16 cellular contexts compared by ENCODE assay signal in genomic region chr14:100281286-100282082, GRCh38. TPM values are rescaled to one million over a fixed set of nuclear protein-coding genes. Genes with fewer than 3 reads are reported as not detected.
A peak's percentile ranks its signal among the peaks of the same experiment; 100 is the strongest.
DNase-seq lines count a peak whose midpoint lies in the region; ATAC-seq and TF ChIP-seq lines count a peak whose summit lies in the region.
"Had no signal": no experiment of that assay in that cellular context is flagged by ENCODE, and none has a peak within 500 bp of the region (broad histone marks: within the 10 kb centered on the region; RNA-seq: fewer than 3 reads in every experiment).

No MANE protein-coding gene starts in this region.

- TF ChIP-seq CTCF in GM23338 (conservative IDR thresholded peaks at IDR 0.05; ENCODE audit: low read depth in 2 of 2) = peak in 1 of 2 experiments; percentile 19; a peak in 1 of 4 replicates
- no peak for TF ChIP-seq CTCF in Panc1 (IDR thresholded peaks at IDR 0.05)
- TF ChIP-seq CTCF in progenitor cell of endocrine pancreas (IDR thresholded peaks at IDR 0.05; ENCODE audit: unreplicated experiment) = no peak

- H3K27ac ChIP-seq in GM23338 (ENCODE audit: low read depth) = peak overlapping the region; percentile 74; the same call in 1 of the 2 replicates
- 0 out of 2 replicates have a peak overlapping the region, but pooled peaks have one; percentile 12 for H3K27ac ChIP-seq in Panc1 (ENCODE audit: low read length)
- peak overlapping the region; percentile 4 for H3K27ac ChIP-seq in epithelial cell of prostate
- H3K27ac ChIP-seq: SJCRH30 had no signal

- CTCF ChIA-PET in Panc1 (lab: Charles Lee) = interaction anchor here (0.6 to 0.7 kb wide), 2 partner anchors 89 to 235 kb away, joined by 3 to 4 read pairs; no protein-coding TSS in a partner anchor

- BruUV-seq in Panc1 (replicated peaks; lab: Mats Ljungman, UMichigan) = no TSS peak

- H3K9me2 ChIP-seq in GM23338 (ENCODE audit: insufficient read depth) = no peaks in the 10 kb centered on the region

- no peak overlapping the region for H3K4me3 Mint-ChIP-seq in GM23338
- no peak overlapping the region for H3K4me3 Mint-ChIP-seq in progenitor cell of endocrine pancreas (ENCODE audit: low read depth)
- H3K4me3 Mint-ChIP-seq: activated naive CD4-positive, alpha-beta T cell treated with anti-CD3 and anti-CD28 coated beads, Interleukin-2, amount 10 ng/mL, durations not matched to agents 7 days and 5 days; CD8-positive, alpha-beta T cell; natural killer cell had no signal

- H3K36me3 ChIP-seq in GM23338 (ENCODE audit: insufficient read depth) (peaks cover 5% of the 10 kb centered on the region), Panc1 (ENCODE audit: control insufficient read depth, insufficient read depth, low read length) (no peaks in the 10 kb centered on the region; the same call in 1 of the 2 replicates)

- H3K4me3 ChIP-seq in GM23338 (no peak overlapping the region), Panc1 (ENCODE audit: low read depth in 2 of 2, low read length in 2 of 2) (no peak overlapping the region)
- H3K4me3 ChIP-seq: SJCRH30 had no signal

- H3K27me3 Mint-ChIP-seq in GM23338 (ENCODE audit: insufficient read depth, low read depth, poor library complexity) (peaks cover 18% of the 10 kb centered on the region), progenitor cell of endocrine pancreas (no peaks in the 10 kb centered on the region)
- H3K27me3 Mint-ChIP-seq: activated naive CD4-positive, alpha-beta T cell treated with anti-CD3 and anti-CD28 coated beads, Interleukin-2, amount 10 ng/mL, durations not matched to agents 7 days and 5 days had no signal

- no peaks in the 10 kb centered on the region for H3K9me3 ChIP-seq in Panc1 (ENCODE audit: control insufficient read depth, insufficient read depth, low read depth, low read length)
- H3K9me3 ChIP-seq: SJCRH30 had no signal

- H3K4me1 ChIP-seq in GM23338 (ENCODE audit: insufficient read depth) (peaks cover 35% of the 10 kb centered on the region), Panc1 (ENCODE audit: control insufficient read depth, insufficient read depth, low read length) (peaks cover 45% of the 10 kb centered on the region)

- H3K4me2 ChIP-seq in GM23338 = no peak overlapping the region

- in situ Hi-C loops in Panc1 (cut with HindIII; ENCODE audit: low pct_unique_long_range_greater_than_20kb, low sequenced_read_pairs) = no loop called here

- H3K9me3 Mint-ChIP-seq in GM23338 (no peaks in the 10 kb centered on the region), progenitor cell of endocrine pancreas (ENCODE audit: low read depth) (no peaks in the 10 kb centered on the region)
- H3K9me3 Mint-ChIP-seq: activated naive CD4-positive, alpha-beta T cell treated with anti-CD3 and anti-CD28 coated beads, Interleukin-2, amount 10 ng/mL, durations not matched to agents 7 days and 5 days; CD8-positive, alpha-beta T cell; natural killer cell had no signal

- H3F3A ChIP-seq in GM23338 (replicated peaks; ENCODE audit: low read depth) = peaks cover 33% of the 10 kb centered on the region; the same call in 1 of the 2 replicates

- ATAC-seq in GM23338 (peak; percentile 5), Panc1 (no peak), HG03432 (IDR thresholded peaks at IDR 0.05; ENCODE audit: unreplicated experiment) (no peak), HG03439 (IDR thresholded peaks at IDR 0.05; ENCODE audit: unreplicated experiment) (no peak)
- ATAC-seq: CD8-positive, alpha-beta T cell; natural killer cell had no signal

- H4K20me1 ChIP-seq in GM23338 (replicated peaks; ENCODE audit: insufficient read depth) = peaks cover 35% of the 10 kb centered on the region

- POLR2A ChIA-PET in Panc1 (lab: Charles Lee) = no interaction called here

- H2AFZ ChIP-seq in GM23338 = no peak overlapping the region

- H3K4me1 Mint-ChIP-seq in GM23338 = peaks cover 45% of the 10 kb centered on the region
- peaks cover 27% of the 10 kb centered on the region for H3K4me1 Mint-ChIP-seq in progenitor cell of endocrine pancreas (ENCODE audit: low read depth)

- H3K36me3 Mint-ChIP-seq in GM23338 (ENCODE audit: low read depth) (peaks cover 19% of the 10 kb centered on the region), progenitor cell of endocrine pancreas (ENCODE audit: insufficient read depth) (peaks cover 4% of the 10 kb centered on the region)
- H3K36me3 Mint-ChIP-seq: natural killer cell had no signal

- H3K79me2 ChIP-seq in GM23338 (replicated peaks; ENCODE audit: insufficient read depth) = peaks cover 64% of the 10 kb centered on the region

- intact Hi-C loops in Panc1 (cut with micrococcal nuclease; ENCODE audit: unreplicated experiment) = no loop called here

- H3K27ac Mint-ChIP-seq in GM23338 = peak overlapping the region; percentile 29
- peak overlapping the region; percentile 49 for H3K27ac Mint-ChIP-seq in progenitor cell of endocrine pancreas

- H3K27me3 ChIP-seq in GM23338 (ENCODE audit: insufficient read depth) (no peaks in the 10 kb centered on the region), Panc1 (ENCODE audit: control insufficient read depth, insufficient read depth, low read length) (no peaks in the 10 kb centered on the region)
- H3K27me3 ChIP-seq: SJCRH30 had no signal

- DNase-seq in GM23338 (ENCODE audit: low spot score) (peak; percentile 67), Panc1 (ENCODE audit: low read depth, low spot score) (no peak), epithelial cell of prostate (ENCODE audit: low read depth, low spot score) (no peak), progenitor cell of endocrine pancreas (ENCODE audit: low spot score, unreplicated experiment) (no peak), NCI-H2227 (lab: John Stamatoyannopoulos, UW; ENCODE audit: unreplicated experiment) (no peak), D341Med (ENCODE audit: low spot score) (no peak)
- DNase-seq: activated naive CD4-positive, alpha-beta T cell treated with anti-CD3 and anti-CD28 coated beads, Interleukin-2, amount 10 ng/mL, durations not matched to agents 7 days and 5 days; CD8-positive, alpha-beta T cell; GF-D8; natural killer cell; NCI-H2029; stimulated activated naive CD4-positive, alpha-beta T cell treated with Interleukin-2 at 50 U/mL for 16 hours had no signal

TF ChIP-seq in GM23338, 12 proteins besides CTCF, POLR2A, EP300 and RAD21:
- TF ChIP-seq ZNF114 (CRISPR knock-in tag; IDR thresholded peaks at IDR 0.05) (no peak), POLR2AphosphoS5 (IDR thresholded peaks at IDR 0.05; ENCODE audit: low read depth) (no peak), ZNF331 (CRISPR knock-in tag; IDR thresholded peaks at IDR 0.05; ENCODE audit: low read depth) (no peak), NANOG (IDR thresholded peaks at IDR 0.05; ENCODE audit: borderline replicate concordance) (no peak), EZH2phosphoT487 (IDR thresholded peaks at IDR 0.05; ENCODE audit: unreplicated experiment) (no peak), ETS1 (IDR thresholded peaks at IDR 0.05) (no peak)

RNA-seq across cellular contexts. Expression of gene SLC25A29, which starts 24.8 kb away (rescaled TPM):
- 206 TPM in 2 replicates for total RNA-seq in GM23338 (2014; rRNA removed; shearing (Covaris generic))
- 65.6 and 67.3 TPM in 2 replicates for polyA plus RNA-seq in GM23338 (2016; fragmentation: Nextera tagmentation; extraction: Ambion mirVana)
- total RNA-seq in Panc1 (2021; ENCODE audit: unreplicated experiment) = 33.6 TPM
- 37.2 TPM for polyA plus RNA-seq in Panc1 (2012; ENCODE audit: insufficient read length)
- total RNA-seq in progenitor cell of endocrine pancreas = 236 and 238 TPM in 2 replicates

RNA-seq across cellular contexts. Expression of gene SLC25A47, which starts 41.7 kb away (rescaled TPM):
- not detected in 2 replicates for total RNA-seq in GM23338 (2014; rRNA removed; shearing (Covaris generic))
- polyA plus RNA-seq in GM23338 (2016; fragmentation: Nextera tagmentation; extraction: Ambion mirVana) = not detected in 2 replicates
- total RNA-seq in Panc1 (2021; ENCODE audit: unreplicated experiment) (not detected), progenitor cell of endocrine pancreas (not detected in 2 replicates)
- polyA plus RNA-seq in Panc1 (2012; ENCODE audit: insufficient read length) = not detected
- total RNA-seq: activated CD8-positive, alpha-beta memory T cell treated with anti-CD3 and anti-CD28 coated beads for 36 hours; CD8-positive, alpha-beta T cell; SJCRH30 had no signal

RNA-seq across cellular contexts. Expression of gene YY1, which starts 42.5 kb away (rescaled TPM):
- total RNA-seq in GM23338 (2014; rRNA removed; shearing (Covaris generic)) = 79.5 and 88.2 TPM in 2 replicates
- polyA plus RNA-seq in GM23338 (2016; fragmentation: Nextera tagmentation; extraction: Ambion mirVana) = 126 and 128 TPM in 2 replicates
- total RNA-seq in Panc1 (2021; ENCODE audit: unreplicated experiment) = 71.3 TPM
- polyA plus RNA-seq in Panc1 (2012; ENCODE audit: insufficient read length) = 39.7 TPM
- 86.6 and 90.2 TPM in 2 replicates for total RNA-seq in progenitor cell of endocrine pancreas

Comparison
In these comparisons a context has a peak if more than half of its experiments do, and no peak if none do; other contexts are left out.
1. H3K27ac ChIP-seq: peak in every context shown above with its lines; median percentile 74 in GM23338; 12 in Panc1; 4 in epithelial cell of prostate.